ENCODE assay signal across 2 cellular contexts in genomic region chr2:65275141-65275540, GRCh38.
TF ChIP-seq lines count a peak whose summit lies in the region.

No MANE protein-coding gene starts in this region.

TF ChIP-seq in GM23338, 12 proteins besides CTCF, POLR2A, EP300 and RAD21:
- TF ChIP-seq ETS1 (IDR thresholded peaks at IDR 0.05) (peak; percentile 59), JUNB (IDR thresholded peaks at IDR 0.05; ENCODE audit: unreplicated experiment) (no peak), POLR2AphosphoS5 (IDR thresholded peaks at IDR 0.05; ENCODE audit: low read depth) (peak; percentile 81), ZNF114 (CRISPR knock-in tag; IDR thresholded peaks at IDR 0.05) (no peak), ZNF331 (CRISPR knock-in tag; IDR thresholded peaks at IDR 0.05; ENCODE audit: low read depth) (no peak), EZH2phosphoT487 (IDR thresholded peaks at IDR 0.05; ENCODE audit: unreplicated experiment) (no peak), CREB1 (CRISPR knock-in tag; IDR thresholded peaks at IDR 0.05; ENCODE audit: low read depth) (peak; percentile 73), EZH2 (IDR thresholded peaks at IDR 0.05; ENCODE audit: low read depth, unreplicated experiment) (no peak), REST (IDR thresholded peaks at IDR 0.05; ENCODE audit: unreplicated experiment) (no peak), STAT1 (IDR thresholded peaks at IDR 0.05; ENCODE audit: unreplicated experiment) (no peak), NANOG (IDR thresholded peaks at IDR 0.05; ENCODE audit: borderline replicate concordance) (peak; percentile 78; the same call in 1 of the 2 replicates), ZNF462 (CRISPR knock-in tag; IDR thresholded peaks at IDR 0.05) (no peak)
TF ChIP-seq in GM23338: peak in this region for 4.

TF ChIP-seq in WTC11, 78 proteins besides CTCF, POLR2A, EP300 and RAD21 (continues in another document):
- no peak for TF ChIP-seq ZNF263 (CRISPR knock-in tag; IDR thresholded peaks at IDR 0.05; ENCODE audit: low read depth)
- TF ChIP-seq NFE2L1 (CRISPR knock-in tag; IDR thresholded peaks at IDR 0.05): no peak
- TF ChIP-seq E2F5 (CRISPR knock-in tag; IDR thresholded peaks at IDR 0.05): no peak
- TF ChIP-seq TP53 (CRISPR knock-in tag; IDR thresholded peaks at IDR 0.05): 0 out of 2 replicates have a peak, but pooled peaks have one; percentile 35
- TF ChIP-seq ELF4 (CRISPR knock-in tag; IDR thresholded peaks at IDR 0.05; ENCODE audit: low read depth): no peak
- TF ChIP-seq TEAD1 (CRISPR knock-in tag; IDR thresholded peaks at IDR 0.05): peak; percentile 47; the same call in 1 of the 2 replicates
- TF ChIP-seq MAX (CRISPR knock-in tag; IDR thresholded peaks at IDR 0.05): no peak; the same call in 1 of the 2 replicates
- TF ChIP-seq ZNF532 (CRISPR knock-in tag; IDR thresholded peaks at IDR 0.05; ENCODE audit: borderline replicate concordance): no peak
- TF ChIP-seq ZNF396 (CRISPR knock-in tag; IDR thresholded peaks at IDR 0.05; ENCODE audit: borderline replicate concordance): no peak
- peak; percentile 81; the same call in 1 of the 2 replicates for TF ChIP-seq ZBTB43 (CRISPR knock-in tag; IDR thresholded peaks at IDR 0.05)
- no peak for TF ChIP-seq ZNF423 (CRISPR knock-in tag; IDR thresholded peaks at IDR 0.05)
- no peak for TF ChIP-seq IRF2 (CRISPR knock-in tag; IDR thresholded peaks at IDR 0.05; ENCODE audit: borderline replicate concordance, low read depth)
- TF ChIP-seq USF1 (CRISPR knock-in tag; IDR thresholded peaks at IDR 0.05): 0 out of 2 replicates have a peak, but pooled peaks have one; percentile 28
- no peak for TF ChIP-seq E2F4 (CRISPR knock-in tag; IDR thresholded peaks at IDR 0.05; ENCODE audit: borderline replicate concordance, low read depth)
- TF ChIP-seq CDX4 (CRISPR knock-in tag; IDR thresholded peaks at IDR 0.05; ENCODE audit: borderline replicate concordance): no peak
- TF ChIP-seq KAT7 (CRISPR knock-in tag; IDR thresholded peaks at IDR 0.05; ENCODE audit: borderline replicate concordance): no peak
- peak; percentile 89 for TF ChIP-seq FOXK1 (CRISPR knock-in tag; IDR thresholded peaks at IDR 0.05)
- no peak for TF ChIP-seq SMAD4 (CRISPR knock-in tag; IDR thresholded peaks at IDR 0.05)
- TF ChIP-seq FOXJ3 (CRISPR knock-in tag; IDR thresholded peaks at IDR 0.05; ENCODE audit: borderline replicate concordance): no peak
- peak; percentile 73; the same call in 1 of the 2 replicates for TF ChIP-seq CREM (CRISPR knock-in tag; IDR thresholded peaks at IDR 0.05)
- TF ChIP-seq SP1 (CRISPR knock-in tag; conservative IDR thresholded peaks at IDR 0.05): peak; percentile 33; the same call in 1 of the 2 replicates
- no peak for TF ChIP-seq MXD4 (CRISPR knock-in tag; IDR thresholded peaks at IDR 0.05; ENCODE audit: borderline replicate concordance)
- peak; percentile 99 for TF ChIP-seq ETV6 (CRISPR knock-in tag; IDR thresholded peaks at IDR 0.05)
- TF ChIP-seq TEAD4 (CRISPR knock-in tag; IDR thresholded peaks at IDR 0.05): no peak
- TF ChIP-seq ZSCAN18 (CRISPR knock-in tag; IDR thresholded peaks at IDR 0.05): no peak
- no peak for TF ChIP-seq ERG (CRISPR knock-in tag; IDR thresholded peaks at IDR 0.05)
- 0 out of 2 replicates have a peak, but pooled peaks have one; percentile 12 for TF ChIP-seq USF2 (CRISPR knock-in tag; IDR thresholded peaks at IDR 0.05)
- 0 out of 2 replicates have a peak, but pooled peaks have one; percentile 64 for TF ChIP-seq ZBTB21 (CRISPR knock-in tag; IDR thresholded peaks at IDR 0.05; ENCODE audit: borderline replicate concordance)
- TF ChIP-seq NR3C1 (CRISPR knock-in tag; conservative IDR thresholded peaks at IDR 0.05; ENCODE audit: low read depth): no peak
- TF ChIP-seq ZNF232 (CRISPR knock-in tag; IDR thresholded peaks at IDR 0.05): no peak
- TF ChIP-seq ZNF219 (CRISPR knock-in tag; IDR thresholded peaks at IDR 0.05; ENCODE audit: borderline replicate concordance): no peak
- TF ChIP-seq PRRX2 (CRISPR knock-in tag; IDR thresholded peaks at IDR 0.05): no peak
- no peak for TF ChIP-seq ZMAT4 (CRISPR knock-in tag; IDR thresholded peaks at IDR 0.05)
- TF ChIP-seq ZNF425 (CRISPR knock-in tag; conservative IDR thresholded peaks at IDR 0.05): no peak
- TF ChIP-seq PREB (CRISPR knock-in tag; IDR thresholded peaks at IDR 0.05; ENCODE audit: borderline replicate concordance): no peak
- no peak for TF ChIP-seq OVOL2 (CRISPR knock-in tag; IDR thresholded peaks at IDR 0.05; ENCODE audit: borderline replicate concordance)
- TF ChIP-seq MYBL2 (CRISPR knock-in tag; IDR thresholded peaks at IDR 0.05): no peak
- 0 out of 2 replicates have a peak, but pooled peaks have one; percentile 34 for TF ChIP-seq CBFB (CRISPR knock-in tag; IDR thresholded peaks at IDR 0.05; ENCODE audit: low read depth)
